ENCODE assay signal across 1 cellular context in genomic region chr7:152709307-152710133, GRCh38.
A peak's percentile ranks its signal among the peaks of the same experiment; 100 is the strongest.
TF ChIP-seq lines count a peak whose summit lies in the region.

No MANE protein-coding gene starts in this region.

TF ChIP-seq in GM12878, 131 proteins besides CTCF, POLR2A, EP300 and RAD21:
- no peak for TF ChIP-seq CBX3 (IDR thresholded peaks at IDR 0.05; ENCODE audit: borderline replicate concordance, low read depth)
- TF ChIP-seq IKZF2 (IDR thresholded peaks at IDR 0.05): no peak
- TF ChIP-seq CUX1 (IDR thresholded peaks at IDR 0.05; ENCODE audit: insufficient replicate concordance, low read depth, low read length): no peak
- no peak for TF ChIP-seq ZNF622 (IDR thresholded peaks at IDR 0.05)
- no peak for TF ChIP-seq PAX8 (IDR thresholded peaks at IDR 0.05)
- TF ChIP-seq, protein P1, sequence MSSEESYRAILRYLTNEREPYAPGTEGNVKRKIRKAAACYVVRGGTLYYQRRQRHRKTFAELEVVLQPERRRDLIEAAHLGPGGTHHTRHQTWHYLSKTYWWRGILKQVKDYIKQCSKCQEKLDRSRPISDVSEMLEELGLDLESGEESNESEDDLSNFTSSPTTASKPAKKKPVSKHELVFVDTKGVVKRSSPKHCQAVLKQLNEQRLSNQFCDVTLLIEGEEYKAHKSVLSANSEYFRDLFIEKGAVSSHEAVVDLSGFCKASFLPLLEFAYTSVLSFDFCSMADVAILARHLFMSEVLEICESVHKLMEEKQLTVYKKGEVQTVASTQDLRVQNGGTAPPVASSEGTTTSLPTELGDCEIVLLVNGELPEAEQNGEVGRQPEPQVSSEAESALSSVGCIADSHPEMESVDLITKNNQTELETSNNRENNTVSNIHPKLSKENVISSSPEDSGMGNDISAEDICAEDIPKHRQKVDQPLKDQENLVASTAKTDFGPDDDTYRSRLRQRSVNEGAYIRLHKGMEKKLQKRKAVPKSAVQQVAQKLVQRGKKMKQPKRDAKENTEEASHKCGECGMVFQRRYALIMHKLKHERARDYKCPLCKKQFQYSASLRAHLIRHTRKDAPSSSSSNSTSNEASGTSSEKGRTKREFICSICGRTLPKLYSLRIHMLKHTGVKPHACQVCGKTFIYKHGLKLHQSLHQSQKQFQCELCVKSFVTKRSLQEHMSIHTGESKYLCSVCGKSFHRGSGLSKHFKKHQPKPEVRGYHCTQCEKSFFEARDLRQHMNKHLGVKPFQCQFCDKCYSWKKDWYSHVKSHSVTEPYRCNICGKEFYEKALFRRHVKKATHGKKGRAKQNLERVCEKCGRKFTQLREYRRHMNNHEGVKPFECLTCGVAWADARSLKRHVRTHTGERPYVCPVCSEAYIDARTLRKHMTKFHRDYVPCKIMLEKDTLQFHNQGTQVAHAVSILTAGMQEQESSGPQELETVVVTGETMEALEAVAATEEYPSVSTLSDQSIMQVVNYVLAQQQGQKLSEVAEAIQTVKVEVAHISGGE (CRISPR knock-in tag; IDR thresholded peaks at IDR 0.05): no peak
- TF ChIP-seq ZNF217 (IDR thresholded peaks at IDR 0.05): no peak
- 0 out of 2 replicates have a peak, but pooled peaks have one; percentile 44 for TF ChIP-seq CREB1 (IDR thresholded peaks at IDR 0.05; ENCODE audit: low read depth)
- TF ChIP-seq ATF7 (IDR thresholded peaks at IDR 0.05; ENCODE audit: low read depth): peak; percentile 41; the same call in 1 of the 2 replicates
